ENCODE assay signal across 17 cellular contexts in genomic region chr17:8959312-8959918, GRCh38. TPM values are rescaled to one million over a fixed set of nuclear protein-coding genes. Genes with fewer than 3 reads are reported as not detected.
DNase-seq lines count a peak whose midpoint lies in the region; ATAC-seq and TF ChIP-seq lines count a peak whose summit lies in the region.
"Had no signal": no experiment of that assay in that cellular context is flagged by ENCODE, and none has a peak within 500 bp of the region (broad histone marks: within the 10 kb centered on the region; RNA-seq: fewer than 3 reads in every experiment).

No MANE protein-coding gene starts in this region.

- CTCF ChIA-PET in activated naive CD4-positive, alpha-beta T cell treated with anti-CD3 and anti-CD28 coated beads, Interleukin-2, amount 10 ng/mL, durations not matched to agents 7 days and 5 days (lab: Charles Lee) = interaction anchor here (0.7 kb wide), 1 partner anchor 9 kb away, joined by 3 read pairs; no protein-coding TSS in a partner anchor

- peak overlapping the region; percentile 91 for H3K27ac Mint-ChIP-seq in activated naive CD4-positive, alpha-beta T cell treated with anti-CD3 and anti-CD28 coated beads, Interleukin-2, amount 10 ng/mL, durations not matched to agents 7 days and 5 days
- H3K27ac Mint-ChIP-seq in T-helper 17 cell (peak overlapping the region; percentile 99), type B pancreatic cell (no peak overlapping the region)
- peak overlapping the region; percentile 94 for H3K27ac Mint-ChIP-seq in central memory CD8-positive, alpha-beta T cell (ENCODE audit: low read depth)
- H3K27ac Mint-ChIP-seq: nephron progenitor cell had no signal

- H3K27me3 Mint-ChIP-seq in activated naive CD4-positive, alpha-beta T cell treated with anti-CD3 and anti-CD28 coated beads, Interleukin-2, amount 10 ng/mL, durations not matched to agents 7 days and 5 days = no peaks in the 10 kb centered on the region
- H3K27me3 Mint-ChIP-seq in T-helper 17 cell (no peaks in the 10 kb centered on the region), type B pancreatic cell (peaks cover 67% of the 10 kb centered on the region)
- H3K27me3 Mint-ChIP-seq in central memory CD8-positive, alpha-beta T cell = no peaks in the 10 kb centered on the region

- peaks cover 3% of the 10 kb centered on the region for H3K9me3 Mint-ChIP-seq in activated naive CD4-positive, alpha-beta T cell treated with anti-CD3 and anti-CD28 coated beads, Interleukin-2, amount 10 ng/mL, durations not matched to agents 7 days and 5 days
- no peaks in the 10 kb centered on the region for H3K9me3 Mint-ChIP-seq in central memory CD8-positive, alpha-beta T cell
- H3K9me3 Mint-ChIP-seq in type B pancreatic cell = no peaks in the 10 kb centered on the region

- peaks cover 96% of the 10 kb centered on the region for H3K4me1 Mint-ChIP-seq in activated naive CD4-positive, alpha-beta T cell treated with anti-CD3 and anti-CD28 coated beads, Interleukin-2, amount 10 ng/mL, durations not matched to agents 7 days and 5 days
- peaks cover 82% of the 10 kb centered on the region for H3K4me1 Mint-ChIP-seq in T-helper 17 cell
- H3K4me1 Mint-ChIP-seq in central memory CD8-positive, alpha-beta T cell = peaks cover 94% of the 10 kb centered on the region
- peaks cover 4% of the 10 kb centered on the region for H3K4me1 Mint-ChIP-seq in type B pancreatic cell (ENCODE audit: unreplicated experiment)

- peaks cover 83% of the 10 kb centered on the region for H3K36me3 Mint-ChIP-seq in activated naive CD4-positive, alpha-beta T cell treated with anti-CD3 and anti-CD28 coated beads, Interleukin-2, amount 10 ng/mL, durations not matched to agents 7 days and 5 days
- peaks cover 23% of the 10 kb centered on the region for H3K36me3 Mint-ChIP-seq in T-helper 17 cell (ENCODE audit: low read depth)
- peaks cover 46% of the 10 kb centered on the region for H3K36me3 Mint-ChIP-seq in central memory CD8-positive, alpha-beta T cell (ENCODE audit: insufficient read depth)
- no peaks in the 10 kb centered on the region for H3K36me3 Mint-ChIP-seq in type B pancreatic cell

- peak overlapping the region; percentile 21 for H3K4me3 Mint-ChIP-seq in activated naive CD4-positive, alpha-beta T cell treated with anti-CD3 and anti-CD28 coated beads, Interleukin-2, amount 10 ng/mL, durations not matched to agents 7 days and 5 days
- H3K4me3 Mint-ChIP-seq in T-helper 17 cell = peak overlapping the region; percentile 83
- H3K4me3 Mint-ChIP-seq in central memory CD8-positive, alpha-beta T cell = peak overlapping the region; percentile 69
- H3K4me3 Mint-ChIP-seq in type B pancreatic cell = no peak overlapping the region
- H3K4me3 Mint-ChIP-seq: nephron progenitor cell had no signal

- ATAC-seq in T-helper 17 cell = no peak
- ATAC-seq in central memory CD8-positive, alpha-beta T cell (replicated peaks; ENCODE audit: extremely low read depth, poor library complexity, severe bottlenecking) = no peak
- no peak for ATAC-seq in HG02763 (IDR thresholded peaks at IDR 0.05; ENCODE audit: unreplicated experiment)
- no peak for ATAC-seq in HG03280 (IDR thresholded peaks at IDR 0.05; ENCODE audit: unreplicated experiment)
- ATAC-seq: left cardiac atrium had no signal

- no peak for TF ChIP-seq CTCF in type B pancreatic cell (conservative IDR thresholded peaks at IDR 0.05)

- no peaks in the 10 kb centered on the region for H3K9me3 ChIP-seq in T-helper 17 cell (ENCODE audit: control insufficient read depth, low read length, poor library complexity, severe bottlenecking)
- H3K9me3 ChIP-seq: sigmoid colon, thyroid gland had no signal

- no peak for DNase-seq in activated naive CD4-positive, alpha-beta T cell treated with anti-CD3 and anti-CD28 coated beads, Interleukin-2, amount 10 ng/mL, durations not matched to agents 7 days and 5 days
- DNase-seq in activated naive CD4-positive, alpha-beta T cell treated with anti-CD3 and anti-CD28 coated beads, Interleukin-2, amount 50 U/mL, for 16 hours = no peak
- no peak for DNase-seq in T-helper 17 cell
- no peak for DNase-seq in central memory CD8-positive, alpha-beta T cell (ENCODE audit: low spot score in 2 of 2)
- DNase-seq in type B pancreatic cell (ENCODE audit: extremely low spot score, unreplicated experiment) = peak; percentile 22
- DNase-seq in DMS 273 treated with DMSO at 0.1 percent for 48 hours (lab: John Stamatoyannopoulos, UW) = no peak
- DNase-seq: cerebellar nuclear complex, DMS79 treated with DMSO at 0.1 percent for 48 hours, H7, KG1, left cardiac atrium, NCI-H1694 treated with DMSO at 0.1 percent for 48 hours, nephron progenitor cell, sigmoid colon, thyroid gland had no signal

RNA-seq across cellular contexts. Expression of gene PIK3R5, which starts 6.1 kb away (rescaled TPM):
- total RNA-seq in T-helper 17 cell = 100 to 1,000 TPM; 164 to 177 TPM
- 0.29 TPM in 2 replicates for total RNA-seq in type B pancreatic cell (ENCODE audit: low replicate concordance)

Comparison
In these comparisons a context has a peak if more than half of its experiments do, and no peak if none do; other contexts are left out.
1. RNA of gene PIK3R5, which starts 6.1 kb away (total RNA-seq): 164 to 177 TPM in T-helper 17 cell; 0.29 TPM in type B pancreatic cell; every median in the first group is over 100 times any median in the second.